ENCODE assay signal across 8 cellular contexts in genomic region chr4:183503497-183504063, GRCh38. TPM values are rescaled to one million over a fixed set of nuclear protein-coding genes. Genes with fewer than 3 reads are reported as not detected.
DNase-seq lines count a peak whose midpoint lies in the region; ATAC-seq and TF ChIP-seq lines count a peak whose summit lies in the region.

No MANE protein-coding gene starts in this region.

- H3K27me3 Mint-ChIP-seq in activated CD4-positive, alpha-beta T cell treated with anti-CD3 and anti-CD28 coated beads, Interleukin-2, amount 10 ng/mL, durations not matched to agents 24 days and 14 days: no peaks in the 10 kb centered on the region
- H3K27me3 Mint-ChIP-seq in GM23338 (ENCODE audit: insufficient read depth, low read depth, poor library complexity): peaks cover 4% of the 10 kb centered on the region
- H3K27me3 Mint-ChIP-seq in central memory CD8-positive, alpha-beta T cell: no peaks in the 10 kb centered on the region

- peak overlapping the region; percentile 78 for H3K9ac ChIP-seq in MM.1S (ENCODE audit: low read length)

- H3K36me3 Mint-ChIP-seq in activated CD4-positive, alpha-beta T cell treated with anti-CD3 and anti-CD28 coated beads, Interleukin-2, amount 10 ng/mL, durations not matched to agents 24 days and 14 days (ENCODE audit: low read depth): no peaks in the 10 kb centered on the region
- no peaks in the 10 kb centered on the region for H3K36me3 Mint-ChIP-seq in GM23338 (ENCODE audit: low read depth)
- H3K36me3 Mint-ChIP-seq in central memory CD8-positive, alpha-beta T cell (ENCODE audit: insufficient read depth): peaks cover 10% of the 10 kb centered on the region

- peaks cover 18% of the 10 kb centered on the region for H3K4me1 ChIP-seq in GM23338 (ENCODE audit: insufficient read depth)
- peaks cover 4% of the 10 kb centered on the region; the same call in 1 of the 2 replicates for H3K4me1 ChIP-seq in MM.1S (ENCODE audit: low read length)
- peaks cover 7 to 19% of the 10 kb centered on the region in 2 donors for H3K4me1 ChIP-seq in muscle layer of duodenum (ENCODE audit: control insufficient read depth in 1 of 2, insufficient read depth in 2 of 2, low read length in 2 of 2)

- H3K27ac ChIP-seq in GM23338 (ENCODE audit: low read depth) (peak overlapping the region; percentile 83), MM.1S (ENCODE audit: low read length) (peak overlapping the region; percentile 82), muscle layer of duodenum (ENCODE audit: low read length) (peak overlapping the region; percentile 67)

- H3K4me2 ChIP-seq in GM23338: peak overlapping the region; percentile 87
- peak overlapping the region; percentile 83 for H3K4me2 ChIP-seq in MM.1S (ENCODE audit: low read depth, low read length)

- H3K4me3 ChIP-seq in GM23338 (peak overlapping the region; percentile 67), MM.1S (ENCODE audit: low read length) (peak overlapping the region; percentile 78), muscle layer of duodenum (ENCODE audit: low read depth in 1 of 2, low read length in 2 of 2) (peak overlapping the region; percentile 69 to 99)

- no peaks in the 10 kb centered on the region for H3K9me2 ChIP-seq in GM23338 (ENCODE audit: insufficient read depth)
- no peaks in the 10 kb centered on the region for H3K9me2 ChIP-seq in MM.1S (replicated peaks; ENCODE audit: insufficient read depth, low read length)

- peak; percentile 0; the same call in 1 of the 3 replicates for ATAC-seq in GM23338
- peak; percentile 9 for ATAC-seq in central memory CD8-positive, alpha-beta T cell (replicated peaks; ENCODE audit: extremely low read depth, poor library complexity, severe bottlenecking)

- H2AFZ ChIP-seq in GM23338 (peak overlapping the region; percentile 87), MM.1S (ENCODE audit: low read length) (peak overlapping the region; percentile 81)

- H3K9me3 ChIP-seq in MM.1S (replicated peaks; ENCODE audit: insufficient read depth, low read length): no peaks in the 10 kb centered on the region
- H3K9me3 ChIP-seq in muscle layer of duodenum (ENCODE audit: control insufficient read depth in 1 of 2, low read length in 2 of 2): no peaks in the 10 kb centered on the region

- peak overlapping the region; percentile 88 for H3K4me3 Mint-ChIP-seq in activated CD4-positive, alpha-beta T cell treated with anti-CD3 and anti-CD28 coated beads, Interleukin-2, amount 10 ng/mL, durations not matched to agents 24 days and 14 days
- H3K4me3 Mint-ChIP-seq in GM23338: peak overlapping the region; percentile 87
- H3K4me3 Mint-ChIP-seq in central memory CD8-positive, alpha-beta T cell: peak overlapping the region; percentile 87

- TF ChIP-seq CTCF in GM23338 (conservative IDR thresholded peaks at IDR 0.05; ENCODE audit: low read depth in 2 of 2) (no peak), MM.1S (IDR thresholded peaks at IDR 0.05; ENCODE audit: low read length) (no peak)

- peaks cover 9% of the 10 kb centered on the region for H4K20me1 ChIP-seq in GM23338 (replicated peaks; ENCODE audit: insufficient read depth)
- H4K20me1 ChIP-seq in MM.1S (ENCODE audit: insufficient read depth, low read length): no peaks in the 10 kb centered on the region

- no peak for DNase-seq in activated CD4-positive, alpha-beta T cell treated with anti-CD3 and anti-CD28 coated beads, Interleukin-2, amount 10 ng/mL, durations not matched to agents 24 days and 14 days
- DNase-seq in activated CD4-positive, alpha-beta T cell treated with anti-CD3 and anti-CD28 coated beads, Interleukin-2, amount 50 U/mL, for 1 hour: no peak
- DNase-seq in GM23338 (ENCODE audit: low spot score): no peak
- DNase-seq in MM.1S: no peak
- DNase-seq in central memory CD8-positive, alpha-beta T cell (ENCODE audit: low spot score in 2 of 2): no peak
- no peak for DNase-seq in NCI-H226
- no peak for DNase-seq in stimulated activated CD4-positive, alpha-beta T cell treated with anti-CD3 and anti-CD28 coated beads, Interleukin-4, amount 100 ng/mL, for 4 hours

- peaks cover 36% of the 10 kb centered on the region for H3K79me2 ChIP-seq in GM23338 (replicated peaks; ENCODE audit: insufficient read depth)
- H3K79me2 ChIP-seq in MM.1S (ENCODE audit: low read length): peaks cover 46% of the 10 kb centered on the region

- H3K36me3 ChIP-seq in GM23338 (ENCODE audit: insufficient read depth) (no peaks in the 10 kb centered on the region), MM.1S (replicated peaks; ENCODE audit: insufficient read depth, low read length) (no peaks in the 10 kb centered on the region), muscle layer of duodenum (ENCODE audit: control insufficient read depth in 1 of 2, insufficient read depth in 2 of 2, low read length in 2 of 2) (peaks cover 0 to 4% of the 10 kb centered on the region in 2 donors)

- H3K9me3 Mint-ChIP-seq in activated CD4-positive, alpha-beta T cell treated with anti-CD3 and anti-CD28 coated beads, Interleukin-2, amount 10 ng/mL, durations not matched to agents 24 days and 14 days: no peaks in the 10 kb centered on the region
- no peaks in the 10 kb centered on the region for H3K9me3 Mint-ChIP-seq in GM23338
- no peaks in the 10 kb centered on the region for H3K9me3 Mint-ChIP-seq in central memory CD8-positive, alpha-beta T cell

- intact Hi-C loops in activated CD4-positive, alpha-beta T cell treated with anti-CD3 and anti-CD28 coated beads, Interleukin-2, amount 10 ng/mL, durations not matched to agents 24 days and 14 days (cut with micrococcal nuclease): loop anchor here (1.0 to 10.0 kb wide), 11 partner anchors 31 to 1922 kb away; partner anchors contain the start of genes ACSL1, CDKN2AIP, CENPU and CFAP97

- H3K27ac Mint-ChIP-seq in activated CD4-positive, alpha-beta T cell treated with anti-CD3 and anti-CD28 coated beads, Interleukin-2, amount 10 ng/mL, durations not matched to agents 24 days and 14 days: peak overlapping the region; percentile 79
- peak overlapping the region; percentile 88 for H3K27ac Mint-ChIP-seq in GM23338
- peak overlapping the region; percentile 89 for H3K27ac Mint-ChIP-seq in central memory CD8-positive, alpha-beta T cell (ENCODE audit: low read depth)

- no peaks in the 10 kb centered on the region for H3F3A ChIP-seq in GM23338 (replicated peaks; ENCODE audit: low read depth)
- peaks cover 21% of the 10 kb centered on the region for H3F3A ChIP-seq in MM.1S (ENCODE audit: insufficient read depth, low read length)

- H3K4me1 Mint-ChIP-seq in activated CD4-positive, alpha-beta T cell treated with anti-CD3 and anti-CD28 coated beads, Interleukin-2, amount 10 ng/mL, durations not matched to agents 24 days and 14 days: peaks cover 26% of the 10 kb centered on the region
- peaks cover 16% of the 10 kb centered on the region for H3K4me1 Mint-ChIP-seq in GM23338
- peaks cover 14% of the 10 kb centered on the region for H3K4me1 Mint-ChIP-seq in central memory CD8-positive, alpha-beta T cell

- H3K27me3 ChIP-seq in GM23338 (ENCODE audit: insufficient read depth) (no peaks in the 10 kb centered on the region), MM.1S (replicated peaks; ENCODE audit: insufficient read depth, low read length) (no peaks in the 10 kb centered on the region), muscle layer of duodenum (ENCODE audit: low read depth, low read length) (no peaks in the 10 kb centered on the region)

TF ChIP-seq in GM23338, 12 proteins besides CTCF, POLR2A, EP300 and RAD21 (continues in another document):
- no peak for TF ChIP-seq POLR2AphosphoS5 (IDR thresholded peaks at IDR 0.05; ENCODE audit: low read depth)
- no peak for TF ChIP-seq CREB1 (CRISPR knock-in tag; IDR thresholded peaks at IDR 0.05; ENCODE audit: low read depth)
- no peak for TF ChIP-seq EZH2phosphoT487 (IDR thresholded peaks at IDR 0.05; ENCODE audit: unreplicated experiment)
- TF ChIP-seq ZNF331 (CRISPR knock-in tag; IDR thresholded peaks at IDR 0.05; ENCODE audit: low read depth): no peak
- TF ChIP-seq NANOG (IDR thresholded peaks at IDR 0.05; ENCODE audit: borderline replicate concordance): no peak
- no peak for TF ChIP-seq EZH2 (IDR thresholded peaks at IDR 0.05; ENCODE audit: low read depth, unreplicated experiment)
- TF ChIP-seq ETS1 (IDR thresholded peaks at IDR 0.05): no peak
- no peak for TF ChIP-seq JUNB (IDR thresholded peaks at IDR 0.05; ENCODE audit: unreplicated experiment)
- TF ChIP-seq ZNF114 (CRISPR knock-in tag; IDR thresholded peaks at IDR 0.05): no peak

RNA-seq across cellular contexts. Expression of gene ING2, which starts 1.3 kb away (rescaled TPM):
- total RNA-seq in activated CD4-positive, alpha-beta T cell treated with anti-CD3 and anti-CD28 coated beads, Interleukin-2, amount 10 ng/mL, durations not matched to agents 24 days and 14 days: 12.4 and 13.5 TPM in 2 replicates
- total RNA-seq in GM23338 (2014; rRNA removed; shearing (Covaris generic)): 18.5 and 21.5 TPM in 2 replicates
- 32.8 and 34.2 TPM in 2 replicates for polyA plus RNA-seq in GM23338 (2016; fragmentation: Nextera tagmentation; extraction: Ambion mirVana)

RNA-seq across cellular contexts. Expression of gene CDKN2AIP, which starts 59.1 kb away (rescaled TPM):
- total RNA-seq in activated CD4-positive, alpha-beta T cell treated with anti-CD3 and anti-CD28 coated beads, Interleukin-2, amount 10 ng/mL, durations not matched to agents 24 days and 14 days: 22.7 and 23.1 TPM in 2 replicates
- 22.4 and 27.2 TPM in 2 replicates for total RNA-seq in GM23338 (2014; rRNA removed; shearing (Covaris generic))
- 12.9 and 15.2 TPM in 2 replicates for polyA plus RNA-seq in GM23338 (2016; fragmentation: Nextera tagmentation; extraction: Ambion mirVana)
